ENCODE assay signal across 8 cellular contexts in the genomic region with DNA sequence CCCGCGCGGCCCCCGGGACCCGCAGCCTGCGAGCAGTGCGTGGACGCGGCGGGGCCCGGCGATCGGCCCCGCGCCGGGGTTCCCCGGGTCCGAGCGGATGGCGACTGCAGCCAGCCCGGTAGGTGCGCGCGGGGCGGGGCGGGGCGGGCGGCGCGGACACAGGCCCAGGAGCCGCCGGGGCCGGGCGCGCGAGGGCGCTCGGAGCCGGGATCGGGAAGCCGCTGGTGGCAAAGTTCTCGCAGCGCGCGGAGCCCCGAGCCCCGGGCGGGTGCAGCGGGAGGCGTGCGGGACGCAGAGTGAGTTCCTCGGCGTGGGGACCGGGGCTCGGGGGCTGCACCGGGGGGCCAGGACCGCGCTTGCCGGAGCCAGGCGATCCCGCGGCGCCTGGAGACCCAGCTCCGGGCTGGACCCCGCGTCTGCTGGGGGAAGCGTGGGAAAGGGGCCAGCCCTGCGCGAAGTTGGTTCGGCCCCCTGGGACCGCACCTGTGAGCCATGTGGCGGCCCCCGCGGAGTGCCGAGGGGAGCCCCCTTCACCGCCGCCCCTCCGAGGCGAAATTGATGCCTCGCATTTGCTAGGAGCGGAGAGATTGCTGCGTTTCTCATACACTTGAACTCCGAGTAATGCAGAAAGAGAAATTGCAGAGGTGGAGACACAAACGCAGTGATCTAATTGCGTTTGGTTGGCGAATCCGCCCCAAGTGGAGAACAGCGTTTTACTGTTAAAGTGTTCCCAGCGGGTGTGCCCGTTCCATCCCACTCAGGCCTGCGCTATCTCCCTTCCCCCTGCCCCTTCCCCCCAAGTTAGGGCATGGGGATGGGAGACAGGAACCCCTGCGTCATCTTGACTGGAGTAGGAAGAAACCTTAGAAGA.
DNase-seq lines count a peak whose midpoint lies in the region; ATAC-seq, FAIRE-seq and TF ChIP-seq lines count a peak whose summit lies in the region.

No MANE protein-coding gene starts in this region.

- POLR2A ChIA-PET in HepG2 (lab: Yijun Ruan, JAX), result no interaction called here

- ATAC-seq in HepG2, result peak; percentile 45

- H3K4me3 ChIP-seq in SJSA1 (peak overlapping the region; percentile 68), HepG2 (replicated peaks in 1 of 3; ENCODE audit: insufficient read depth in 1 of 3, low read depth in 2 of 3, low read length in 3 of 3) (peak overlapping the region; percentile 65 to 90 (median 87)), stomach (peak overlapping the region; percentile 57 to 91 (median 72))

- TF ChIP-seq POLR2A in HepG2 (IDR thresholded peaks at IDR 0.05; ENCODE audit: insufficient read depth in 1 of 2, low read depth in 2 of 2, low read length in 2 of 2) (no peak), stomach (IDR thresholded peaks at IDR 0.05) (no peak)

- H3K4me1 ChIP-seq in SJSA1 (replicated peaks), result peaks cover 40% of the 10 kb centered on the region
- peaks cover 74% of the 10 kb centered on the region for H3K4me1 ChIP-seq in HepG2 (ENCODE audit: insufficient read depth, low read length)
- peaks cover 14 to 31% (median 18%) of the 10 kb centered on the region in 4 donors for H3K4me1 ChIP-seq in stomach

- H3K27ac ChIP-seq in SJSA1 (no peak overlapping the region), HepG2 (ENCODE audit: extremely low read length, insufficient read depth, low read length) (peak overlapping the region; percentile 46), stomach (peak overlapping the region; percentile 29 to 81 (median 73))

- WGBS in HepG2 (ENCODE audit: low lambda C conversion rate), result 2% methylated on average over 17 of the region's 93 CpGs
- WGBS in stomach, 5 donors, result 1 to 2% (median 1%) methylated on average over 17 to 93 of the region's 93 CpGs

- H3K36me3 ChIP-seq in SJSA1, result no peaks in the 10 kb centered on the region
- peaks cover 0 to 7% of the 10 kb centered on the region in 2 experiments; a peak in 3 of 5 replicates for H3K36me3 ChIP-seq in HepG2 (replicated peaks in 1 of 2; ENCODE audit: control insufficient read depth in 1 of 2, insufficient read depth in 2 of 2, low read length in 2 of 2)
- H3K36me3 ChIP-seq in stomach, result no peaks in the 10 kb centered on the region

- intact Hi-C loops in HepG2 (cut with micrococcal nuclease; ENCODE audit: unreplicated experiment) (loop anchor here (2.0 kb wide), 1 partner anchor 102 kb away; no protein-coding TSS in a partner anchor), stomach (cut with DNase I; ENCODE audit: low total_unique reads) (loop anchor here (5.0 kb wide), 1 partner anchor 103 kb away; no protein-coding TSS in a partner anchor)

- peaks cover 48% of the 10 kb centered on the region for H3K79me2 ChIP-seq in HepG2 (ENCODE audit: insufficient read depth, low read length)

- no peak for FAIRE-seq in HepG2 (lab: Jason Lieb, UNC)
- no peak for FAIRE-seq in D721Med (lab: Jason Lieb, UNC)

- peak; percentile 45 for DNase-seq in stimulated activated CD4-positive, alpha-beta T cell treated with anti-CD3 and anti-CD28 coated beads, Interleukin-15, amount 100 ng/mL, for 24 hours
- no peak for DNase-seq in stimulated activated CD4-positive, alpha-beta T cell treated with anti-CD3 and anti-CD28 coated beads, Interleukin-1b, Interleukin-23, amount 100 ng/mL, for 48 hours
- peak in 1 of 2 experiments; percentile 33 for DNase-seq in SJSA1 (ENCODE audit: low read depth in 1 of 2, low spot score in 2 of 2)
- DNase-seq in dermis blood vessel endothelial cell, result peak; percentile 60
- no peak for DNase-seq in HepG2 (ENCODE audit: low spot score)
- peak; percentile 57 for DNase-seq in stomach
- no peak for DNase-seq in D721Med (ENCODE audit: insufficient read length, low spot score)
- no peak for DNase-seq in NCI-H2029 (lab: John Stamatoyannopoulos, UW)

- 0 out of 2 replicates have a peak, but pooled peaks cover 5% of the 10 kb centered on the region for H4K20me1 ChIP-seq in HepG2 (ENCODE audit: insufficient read depth, low read length)

- peak; percentile 43 for TF ChIP-seq CTCF in HepG2 (CRISPR knock-in tag; IDR thresholded peaks at IDR 0.05)
- peak in 1 of 7 experiments; percentile 17 for TF ChIP-seq CTCF in stomach (IDR thresholded peaks at IDR 0.05)
- TF ChIP-seq CTCF in D721Med (IDR thresholded peaks at IDR 0.05; ENCODE audit: insufficient read depth, missing control alignments), result no peak

- peak; percentile 64 for TF ChIP-seq RAD21 in HepG2 (CRISPR knock-in tag; IDR thresholded peaks at IDR 0.05)

- CTCF ChIA-PET in HepG2 (lab: Yijun Ruan, JAX; ENCODE audit: low intra/inter-chr PET ratio, low total read pairs), result interaction anchor here (1.0 kb wide), 1 partner anchor 102 kb away, joined by 4 read pairs; no protein-coding TSS in a partner anchor

- no peaks in the 10 kb centered on the region for H3K9me3 ChIP-seq in SJSA1 (replicated peaks)
- no peaks in the 10 kb centered on the region for H3K9me3 ChIP-seq in HepG2 (ENCODE audit: low read length)
- H3K9me3 ChIP-seq in stomach, result no peaks in the 10 kb centered on the region

- no TSS peak for BruUV-seq in HepG2 (replicated peaks; lab: Mats Ljungman, UMichigan)

- H2AFZ ChIP-seq in HepG2 (ENCODE audit: low read length), result no peak overlapping the region

- peak overlapping the region; percentile 79 for H3K9ac ChIP-seq in HepG2 (ENCODE audit: insufficient read depth, low read depth, low read length)

- H3K4me2 ChIP-seq in HepG2 (ENCODE audit: low read depth, low read length), result peak overlapping the region; percentile 94

- in situ Hi-C loops in HepG2 (cut with HindIII; ENCODE audit: extremely low pct_ligation_motif_present, low pct_unique_long_range_greater_than_20kb), result loop anchor here (25.0 kb wide), 1 partner anchor 113 kb away; no protein-coding TSS in a partner anchor

- TF ChIP-seq EP300 in HepG2 (IDR thresholded peaks at IDR 0.05; ENCODE audit: low read depth in 2 of 2, low read length in 2 of 2), result no peak
- no peak for TF ChIP-seq EP300 in HepG2 (CRISPR knock-in tag; IDR thresholded peaks at IDR 0.05; ENCODE audit: borderline replicate concordance)
- no peak for TF ChIP-seq EP300 in stomach (IDR thresholded peaks at IDR 0.05)

- H3K27me3 ChIP-seq in SJSA1 (replicated peaks) (no peaks in the 10 kb centered on the region), HepG2 (ENCODE audit: control insufficient read depth in 1 of 2, insufficient read depth in 2 of 2, low read length in 2 of 2) (no peaks in the 10 kb centered on the region; a peak in 1 of 5 replicates), stomach (peaks cover 0 to 61% (median 7%) of the 10 kb centered on the region in 3 donors)

TF ChIP-seq in HepG2, 621 proteins besides CTCF, POLR2A, EP300 and RAD21 (continues in another document):
- TF ChIP-seq, protein P1, sequence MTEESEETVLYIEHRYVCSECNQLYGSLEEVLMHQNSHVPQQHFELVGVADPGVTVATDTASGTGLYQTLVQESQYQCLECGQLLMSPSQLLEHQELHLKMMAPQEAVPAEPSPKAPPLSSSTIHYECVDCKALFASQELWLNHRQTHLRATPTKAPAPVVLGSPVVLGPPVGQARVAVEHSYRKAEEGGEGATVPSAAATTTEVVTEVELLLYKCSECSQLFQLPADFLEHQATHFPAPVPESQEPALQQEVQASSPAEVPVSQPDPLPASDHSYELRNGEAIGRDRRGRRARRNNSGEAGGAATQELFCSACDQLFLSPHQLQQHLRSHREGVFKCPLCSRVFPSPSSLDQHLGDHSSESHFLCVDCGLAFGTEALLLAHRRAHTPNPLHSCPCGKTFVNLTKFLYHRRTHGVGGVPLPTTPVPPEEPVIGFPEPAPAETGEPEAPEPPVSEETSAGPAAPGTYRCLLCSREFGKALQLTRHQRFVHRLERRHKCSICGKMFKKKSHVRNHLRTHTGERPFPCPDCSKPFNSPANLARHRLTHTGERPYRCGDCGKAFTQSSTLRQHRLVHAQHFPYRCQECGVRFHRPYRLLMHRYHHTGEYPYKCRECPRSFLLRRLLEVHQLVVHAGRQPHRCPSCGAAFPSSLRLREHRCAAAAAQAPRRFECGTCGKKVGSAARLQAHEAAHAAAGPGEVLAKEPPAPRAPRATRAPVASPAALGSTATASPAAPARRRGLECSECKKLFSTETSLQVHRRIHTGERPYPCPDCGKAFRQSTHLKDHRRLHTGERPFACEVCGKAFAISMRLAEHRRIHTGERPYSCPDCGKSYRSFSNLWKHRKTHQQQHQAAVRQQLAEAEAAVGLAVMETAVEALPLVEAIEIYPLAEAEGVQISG (CRISPR knock-in tag; IDR thresholded peaks at IDR 0.05), result no peak
- TF ChIP-seq MAZ (IDR thresholded peaks at IDR 0.05; ENCODE audit: borderline replicate concordance, low read depth, low read length) (no peak), MAZ (CRISPR knock-in tag; IDR thresholded peaks at IDR 0.05; ENCODE audit: low read depth) (0 out of 2 replicates have a peak, but pooled peaks have one; percentile 38)

Comparison
In these comparisons a context has a peak if more than half of its experiments do, and no peak if none do; other contexts are left out.
1. DNase-seq: peak in stimulated activated CD4-positive, alpha-beta T cell treated with anti-CD3 and anti-CD28 coated beads, Interleukin-15, amount 100 ng/mL, for 24 hours (single experiment), dermis blood vessel endothelial cell (single experiment) and stomach (single experiment); none in stimulated activated CD4-positive, alpha-beta T cell treated with anti-CD3 and anti-CD28 coated beads, Interleukin-1b, Interleukin-23, amount 100 ng/mL, for 48 hours (single experiment), HepG2 (single experiment), D721Med (single experiment) and NCI-H2029 (single experiment).
2. Peak in every context shown above with its lines, with median percentiles within 50 percentile points of each other: H3K4me3 ChIP-seq.